8 cellular contexts compared by ENCODE assay signal in the genomic region with DNA sequence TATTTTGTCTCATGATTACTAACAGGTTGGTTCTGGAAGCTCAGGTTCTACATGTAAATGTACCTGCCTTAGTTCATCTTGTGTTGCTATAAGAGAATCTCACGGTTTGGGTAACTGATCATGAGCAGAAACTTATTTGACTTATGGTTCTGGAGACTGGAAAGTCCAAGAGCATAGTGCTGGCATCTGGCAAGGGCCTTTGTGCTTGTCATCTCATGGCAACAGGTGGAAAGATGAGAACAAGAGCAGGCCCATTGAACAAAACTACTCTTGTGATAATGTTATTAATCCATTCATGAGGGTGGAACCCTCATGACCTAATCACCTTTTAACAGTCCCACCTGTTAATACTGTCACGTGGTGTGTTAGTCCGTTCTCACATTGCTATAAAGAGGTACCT. TPM values are rescaled to one million over a fixed set of nuclear protein-coding genes. Genes with fewer than 3 reads are reported as not detected.
"Had no signal": no experiment of that assay in that cellular context is flagged by ENCODE, and none has a peak within 500 bp of the region (broad histone marks: within the 10 kb centered on the region; RNA-seq: fewer than 3 reads in every experiment).

No MANE protein-coding gene starts in this region.

- H3K4me3 ChIP-seq: GM12878 had no signal

- ATAC-seq: GM12878 had no signal

- FAIRE-seq: G401.6, GM12878, GM12891, GM12892, GM18507, GM19239 had no signal

- DNase-seq: GDM1, GF-D8 had no signal

RNA-seq across cellular contexts. Expression of gene MIPOL1, which starts 23.3 kb away (rescaled TPM):
- total RNA-seq: GM12878 had no signal
